18 cellular contexts compared by ENCODE assay signal in genomic region chr7:118148930-118149329, GRCh38. TPM values are rescaled to one million over a fixed set of nuclear protein-coding genes. Genes with fewer than 3 reads are reported as not detected.
DNase-seq lines count a peak whose midpoint lies in the region; ATAC-seq and TF ChIP-seq lines count a peak whose summit lies in the region.
"Had no signal": no experiment of that assay in that cellular context is flagged by ENCODE, and none has a peak within 500 bp of the region (broad histone marks: within the 10 kb centered on the region; RNA-seq: fewer than 3 reads in every experiment).

No MANE protein-coding gene starts in this region.

- peaks cover 8% of the 10 kb centered on the region for H3K27me3 ChIP-seq in DND-41 (ENCODE audit: insufficient read depth, low read length, poor library complexity)
- no peaks in the 10 kb centered on the region for H3K27me3 ChIP-seq in GM23248 (replicated peaks; ENCODE audit: insufficient read depth)
- no peaks in the 10 kb centered on the region for H3K27me3 ChIP-seq in MG63
- H3K27me3 ChIP-seq: heart right ventricle, transverse colon had no signal

- peak; percentile 42; the same call in 1 of the 3 replicates for ATAC-seq in DND-41 (ENCODE audit: insufficient read depth, low read depth)
- ATAC-seq: esophagus mucosa had no signal

- H3F3A ChIP-seq in GM23248 (ENCODE audit: insufficient read depth): peaks cover 34% of the 10 kb centered on the region

- POLR2A ChIA-PET in HEK293T (lab: Yijun Ruan, JAX): no interaction called here

- no peaks in the 10 kb centered on the region for H3K9me3 ChIP-seq in DND-41 (ENCODE audit: insufficient read depth, low read length, severe bottlenecking)
- no peaks in the 10 kb centered on the region for H3K9me3 ChIP-seq in GM23248 (ENCODE audit: low read depth)
- no peaks in the 10 kb centered on the region for H3K9me3 ChIP-seq in MG63
- H3K9me3 ChIP-seq: heart right ventricle, SK-N-SH, transverse colon had no signal

- H3K36me3 ChIP-seq in DND-41 (ENCODE audit: insufficient read depth, low read length) (no peaks in the 10 kb centered on the region), GM23248 (ENCODE audit: low read depth) (no peaks in the 10 kb centered on the region), MG63 (no peaks in the 10 kb centered on the region)
- H3K36me3 ChIP-seq: heart right ventricle, transverse colon had no signal

- H3K4me3 ChIP-seq in DND-41 (ENCODE audit: low read depth in 1 of 2, low read length in 2 of 2) (no peak overlapping the region), GM23248 (no peak overlapping the region), MG63 (no peak overlapping the region), cardiac fibroblast (replicated peaks in 1 of 2; ENCODE audit: low read depth in 2 of 2, low read length in 2 of 2) (no peak overlapping the region)
- H3K4me3 ChIP-seq: heart right ventricle, transverse colon had no signal

- CTCF ChIA-PET in HEK293T (lab: Yijun Ruan, JAX): no interaction called here

- H3K9ac ChIP-seq in DND-41 (ENCODE audit: low read depth, low read length) (no peak overlapping the region), GM23248 (no peak overlapping the region)
- H3K9ac ChIP-seq: SK-N-SH had no signal

- no peak overlapping the region for H3K27ac ChIP-seq in DND-41 (ENCODE audit: low read length)
- H3K27ac ChIP-seq in GM23248: peak overlapping the region; percentile 3; the same call in 1 of the 2 replicates
- H3K27ac ChIP-seq: heart right ventricle, transverse colon, VCaP had no signal

- in situ Hi-C loops in GM23248 (cut with MboI): no loop called here

- H4K20me1 ChIP-seq in DND-41 (ENCODE audit: insufficient read depth, low read length) (no peaks in the 10 kb centered on the region), GM23248 (ENCODE audit: insufficient read depth) (no peaks in the 10 kb centered on the region)

- WGBS in GM23248 (ENCODE audit: low coverage in 1 of 2, low lambda C conversion rate in 2 of 2, missing lambda C conversion rate in 2 of 2), 2 experiments: 4 to 17% methylated on average over 2 of the region's 2 CpGs

- no peak for DNase-seq in DND-41
- peak; percentile 71 for DNase-seq in GM23248
- peak; percentile 42 for DNase-seq in MG63
- peak; percentile 1 to 2 for DNase-seq in cardiac fibroblast (ENCODE audit: low read depth in 2 of 2)
- DNase-seq in NCI-H1436 treated with DMSO at 0.1 percent for 48 hours (lab: John Stamatoyannopoulos, UW): no peak
- no peak for DNase-seq in DMS153 treated with DMSO at 0.1 percent for 48 hours (lab: John Stamatoyannopoulos, UW; ENCODE audit: unreplicated experiment)
- DNase-seq in HEK293T (ENCODE audit: extremely low spot score): no peak
- DNase-seq in HCEC 1CT: no peak
- DNase-seq: AML-193, dermis blood vessel endothelial cell, heart right ventricle, HFFc6, kidney, NCI-H446, SK-N-SH, transverse colon had no signal

- H3K79me2 ChIP-seq in DND-41 (ENCODE audit: insufficient read depth, low read length): no peaks in the 10 kb centered on the region
- H3K79me2 ChIP-seq in GM23248 (ENCODE audit: insufficient read depth): no peaks in the 10 kb centered on the region

- H3K4me1 ChIP-seq in DND-41 (ENCODE audit: insufficient read depth, low read length) (no peaks in the 10 kb centered on the region), GM23248 (ENCODE audit: insufficient read depth) (peaks cover 54% of the 10 kb centered on the region)
- H3K4me1 ChIP-seq: transverse colon had no signal

- H2AFZ ChIP-seq in DND-41 (ENCODE audit: low read depth, low read length) (no peak overlapping the region), GM23248 (peak overlapping the region; percentile 42)

- TF ChIP-seq CTCF in DND-41 (IDR thresholded peaks at IDR 0.05; ENCODE audit: borderline replicate concordance, extremely low read depth, low read length, poor library complexity, severe bottlenecking) (no peak), cardiac fibroblast (IDR thresholded peaks at IDR 0.05; ENCODE audit: low read depth, low read length) (no peak)

- H3K9me2 ChIP-seq in GM23248 (ENCODE audit: insufficient read depth): no peaks in the 10 kb centered on the region
- H3K9me2 ChIP-seq: SK-N-SH had no signal

- H3K4me2 ChIP-seq in DND-41 (ENCODE audit: insufficient read depth, low read length) (no peak overlapping the region), GM23248 (ENCODE audit: unreplicated experiment) (peak overlapping the region; percentile 34)
- H3K4me2 ChIP-seq: SK-N-SH had no signal

TF ChIP-seq in HEK293T, 16 proteins besides CTCF, POLR2A, EP300 and RAD21:
- no peak for TF ChIP-seq HDGF (IDR thresholded peaks at IDR 0.05; ENCODE audit: borderline replicate concordance)
- no peak for TF ChIP-seq FOXM1 (IDR thresholded peaks at IDR 0.05; ENCODE audit: borderline replicate concordance)
- no peak for TF ChIP-seq SUZ12 (IDR thresholded peaks at IDR 0.05)
- no peak for TF ChIP-seq FOXK2 (IDR thresholded peaks at IDR 0.05)
- TF ChIP-seq NFRKB (IDR thresholded peaks at IDR 0.05): no peak
- no peak for TF ChIP-seq L3MBTL2 (conservative IDR thresholded peaks at IDR 0.05)
- TF ChIP-seq TARDBP (IDR thresholded peaks at IDR 0.05): no peak
- TF ChIP-seq PKNOX1 (IDR thresholded peaks at IDR 0.05): no peak
- TF ChIP-seq ELF4 (IDR thresholded peaks at IDR 0.05): no peak
- TF ChIP-seq SP1 (IDR thresholded peaks at IDR 0.05): no peak
- no peak for TF ChIP-seq LEF1 (IDR thresholded peaks at IDR 0.05; ENCODE audit: borderline replicate concordance)
- TF ChIP-seq ZNF384 (IDR thresholded peaks at IDR 0.05): no peak
- TF ChIP-seq CTBP1 (IDR thresholded peaks at IDR 0.05; ENCODE audit: borderline replicate concordance): no peak
- TF ChIP-seq FOXA1 (IDR thresholded peaks at IDR 0.05): no peak
- TF ChIP-seq BHLHE40 (IDR thresholded peaks at IDR 0.05; ENCODE audit: borderline replicate concordance): no peak
- no peak for TF ChIP-seq ARNT (IDR thresholded peaks at IDR 0.05)

RNA-seq across cellular contexts. Expression of gene LSM8, which starts 35.0 kb away (rescaled TPM):
- 25.7 and 39.1 TPM in 2 replicates for total RNA-seq in GM23248 (2014; rRNA removed; shearing (Covaris generic))
- polyA plus RNA-seq in GM23248 (2016; fragmentation: Nextera tagmentation; extraction: Ambion mirVana): 47.2 and 59.6 TPM in 2 replicates
- total RNA-seq in MG63 (2014; rRNA removed; shearing (Covaris generic); ENCODE audit: low replicate concordance): 28.0 and 38.8 TPM in 2 replicates

Comparison
In these comparisons a context has a peak if more than half of its experiments do, and no peak if none do; other contexts are left out.
1. DNase-seq: peak in GM23248 (single experiment), MG63 (single experiment) and cardiac fibroblast (2 of 2); none in DND-41 (single experiment), NCI-H1436 treated with DMSO at 0.1 percent for 48 hours (single experiment), DMS153 treated with DMSO at 0.1 percent for 48 hours (single experiment), HEK293T (single experiment) and HCEC 1CT (single experiment).